In the genomic region with DNA sequence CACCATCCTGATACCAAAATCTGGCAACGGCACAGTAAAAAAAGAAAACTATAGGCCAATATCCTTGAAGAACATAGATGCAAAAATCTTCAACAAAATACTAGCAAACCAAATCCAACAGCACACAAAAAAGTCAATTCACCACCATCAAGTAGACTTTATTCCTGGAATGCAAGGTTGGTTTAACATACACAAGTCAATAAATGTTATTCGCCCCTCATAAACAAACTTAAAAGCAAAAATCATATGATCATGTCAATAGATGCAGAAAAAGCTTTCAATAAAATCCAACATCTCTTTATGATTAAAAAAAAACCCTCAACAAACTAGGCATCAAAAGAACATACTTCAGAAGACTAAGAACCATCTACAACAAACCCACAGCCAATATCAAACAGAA, we compare ENCODE assay signal across 1 cellular context.
TF ChIP-seq lines count a peak whose summit lies in the region.

No MANE protein-coding gene starts in this region.

TF ChIP-seq in HEK293, 187 proteins besides CTCF, POLR2A, EP300 and RAD21 (continued from another document):
- TF ChIP-seq, protein P1, sequence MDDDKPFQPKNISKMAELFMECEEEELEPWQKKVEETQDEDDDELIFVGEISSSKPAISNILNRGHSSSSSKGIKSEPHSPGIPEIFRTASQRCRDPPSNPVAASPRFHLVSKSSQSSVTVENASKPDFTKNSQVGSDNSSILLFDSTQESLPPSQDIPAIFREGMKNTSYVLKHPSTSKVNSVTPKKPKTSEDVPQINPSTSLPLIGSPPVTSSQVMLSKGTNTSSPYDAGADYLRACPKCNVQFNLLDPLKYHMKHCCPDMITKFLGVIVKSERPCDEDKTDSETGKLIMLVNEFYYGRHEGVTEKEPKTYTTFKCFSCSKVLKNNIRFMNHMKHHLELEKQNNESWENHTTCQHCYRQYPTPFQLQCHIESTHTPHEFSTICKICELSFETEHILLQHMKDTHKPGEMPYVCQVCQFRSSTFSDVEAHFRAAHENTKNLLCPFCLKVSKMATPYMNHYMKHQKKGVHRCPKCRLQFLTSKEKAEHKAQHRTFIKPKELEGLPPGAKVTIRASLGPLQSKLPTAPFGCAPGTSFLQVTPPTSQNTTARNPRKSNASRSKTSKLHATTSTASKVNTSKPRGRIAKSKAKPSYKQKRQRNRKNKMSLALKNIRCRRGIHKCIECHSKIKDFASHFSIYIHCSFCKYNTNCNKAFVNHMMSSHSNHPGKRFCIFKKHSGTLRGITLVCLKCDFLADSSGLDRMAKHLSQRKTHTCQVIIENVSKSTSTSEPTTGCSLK (tag by site-specific recombination; IDR thresholded peaks at IDR 0.05), result no peak
- TF ChIP-seq ZNF280D (tag by site-specific recombination; IDR thresholded peaks at IDR 0.05), result 0 out of 2 replicates have a peak, but pooled peaks have one; percentile 72
- no peak for TF ChIP-seq ZNF132 (tag by site-specific recombination; IDR thresholded peaks at IDR 0.05; ENCODE audit: borderline replicate concordance)
- peak; percentile 83 for TF ChIP-seq SETDB1 (IDR thresholded peaks at IDR 0.05; ENCODE audit: insufficient read length, low read length)
- no peak for TF ChIP-seq ZNF433 (tag by site-specific recombination; IDR thresholded peaks at IDR 0.05; ENCODE audit: low read depth)
- TF ChIP-seq ZNF324 (tag by site-specific recombination; IDR thresholded peaks at IDR 0.05), result peak; percentile 62; the same call in 1 of the 2 replicates
- TF ChIP-seq, protein P2, sequence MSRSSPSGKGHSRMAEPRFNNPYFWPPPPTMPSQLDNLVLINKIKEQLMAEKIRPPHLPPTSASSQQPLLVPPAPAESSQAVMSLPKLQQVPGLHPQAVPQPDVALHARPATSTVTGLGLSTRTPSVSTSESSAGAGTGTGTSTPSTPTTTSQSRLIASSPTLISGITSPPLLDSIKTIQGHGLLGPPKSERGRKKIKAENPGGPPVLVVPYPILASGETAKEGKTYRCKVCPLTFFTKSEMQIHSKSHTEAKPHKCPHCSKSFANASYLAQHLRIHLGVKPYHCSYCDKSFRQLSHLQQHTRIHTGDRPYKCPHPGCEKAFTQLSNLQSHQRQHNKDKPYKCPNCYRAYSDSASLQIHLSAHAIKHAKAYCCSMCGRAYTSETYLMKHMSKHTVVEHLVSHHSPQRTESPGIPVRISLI (tag by site-specific recombination; IDR thresholded peaks at IDR 0.05), result no peak
- peak; percentile 52 for TF ChIP-seq ZNF510 (tag by site-specific recombination; IDR thresholded peaks at IDR 0.05; ENCODE audit: insufficient replicate concordance)
